In genomic region chr14:24261969-24262327, GRCh38 we compare ENCODE assay signal across 30 cellular contexts.
"Had no signal": no experiment of that assay in that cellular context is flagged by ENCODE, and none has a peak within 500 bp of the region (broad histone marks: within the 10 kb centered on the region; RNA-seq: fewer than 3 reads in every experiment).

No MANE protein-coding gene starts in this region.

- H3K27ac Mint-ChIP-seq: immature natural killer cell; mesothelial cell of epicardium; natural killer cell treated with Interleukin-12 subunit alpha and Interleukin-12 subunit beta and Interleukin-15 and Interleukin-18, amount 100 ng/mL, for 72 hours; stimulated activated memory B cell treated with anti-CD40 and anti-IgM and Interleukin-4, amounts not matched to agents 10 μg/mL and 1 μg/mL and 100 μg/mL, for 72 hours had no signal

- FAIRE-seq: endometrium, urothelium cell line had no signal

- H3K27me3 ChIP-seq: colonic mucosa, esophagus muscularis mucosa, right atrium auricular region, sigmoid colon, spleen, testis, tibial artery, upper lobe of left lung had no signal

- H3K9ac ChIP-seq: parathyroid adenoma had no signal

- H3K27me3 Mint-ChIP-seq: central memory CD8-positive, alpha-beta T cell; effector memory CD8-positive, alpha-beta T cell; naive B cell; natural killer cell treated with Interleukin-12 subunit alpha and Interleukin-12 subunit beta and Interleukin-15 and Interleukin-18, amount 100 ng/mL, for 72 hours; stimulated activated memory B cell treated with anti-CD40 and anti-IgM and Interleukin-4, amounts not matched to agents 10 μg/mL and 1 μg/mL and 100 μg/mL, for 72 hours had no signal

- H3K4me3 Mint-ChIP-seq: central memory CD8-positive, alpha-beta T cell; effector memory CD8-positive, alpha-beta T cell; immature natural killer cell; mesothelial cell of epicardium; naive B cell; natural killer cell treated with Interleukin-12 subunit alpha and Interleukin-12 subunit beta and Interleukin-15 and Interleukin-18, amount 100 ng/mL, for 72 hours; neural crest cell; stimulated activated memory B cell treated with anti-CD40 and anti-IgM and Interleukin-4, amounts not matched to agents 10 μg/mL and 1 μg/mL and 100 μg/mL, for 72 hours had no signal

- H2AFZ ChIP-seq: parathyroid adenoma had no signal

- H3K9me3 ChIP-seq: colonic mucosa, esophagus muscularis mucosa, mucosa of descending colon, prostate gland, right atrium auricular region, sigmoid colon, spleen, testis, tibial artery, upper lobe of left lung had no signal

- H3K4me3 ChIP-seq: colonic mucosa, esophagus muscularis mucosa, mucosa of descending colon, prostate gland, sigmoid colon, spleen, testis, tibial artery, upper lobe of left lung had no signal

- H3K4me1 Mint-ChIP-seq: central memory CD8-positive, alpha-beta T cell; neural crest cell had no signal

- H3K4me1 ChIP-seq: colonic mucosa, parathyroid adenoma, prostate gland, right atrium auricular region, sigmoid colon, spleen, testis had no signal

- H3K9me3 Mint-ChIP-seq: central memory CD8-positive, alpha-beta T cell; effector memory CD8-positive, alpha-beta T cell; immature natural killer cell; mesothelial cell of epicardium; naive B cell; natural killer cell treated with Interleukin-12 subunit alpha and Interleukin-12 subunit beta and Interleukin-15 and Interleukin-18, amount 100 ng/mL, for 72 hours; neural crest cell; stimulated activated memory B cell treated with anti-CD40 and anti-IgM and Interleukin-4, amounts not matched to agents 10 μg/mL and 1 μg/mL and 100 μg/mL, for 72 hours had no signal

- DNase-seq: colonic mucosa; effector memory CD8-positive, alpha-beta T cell; foreskin melanocyte; glutamatergic neuron; hypothalamus; immature natural killer cell; islet precursor cell; mesenchymal stem cell; naive B cell; sigmoid colon; spleen; stimulated activated CD4-positive, alpha-beta T cell treated with anti-CD3 and anti-CD28 coated beads, Interleukin-4, amount 100 ng/mL, for 4 hours; stimulated activated naive CD8-positive, alpha-beta T cell treated with anti-CD3 and anti-CD28 coated beads, Interleukin-15, Interleukin-2, amounts not matched to agents 100 U/mL and 50 U/mL, for 24 hours; substantia nigra; testis had no signal

- H3K27ac ChIP-seq: colonic mucosa, esophagus muscularis mucosa, parathyroid adenoma, prostate gland, right atrium auricular region, sigmoid colon, spleen, testis, tibial artery, upper lobe of left lung had no signal

- ATAC-seq: effector memory CD8-positive, alpha-beta T cell; left lobe of liver; mucosa of descending colon; natural killer cell treated with Interleukin-12 subunit alpha and Interleukin-12 subunit beta and Interleukin-15 and Interleukin-18, amount 100 ng/mL, for 72 hours; stimulated activated memory B cell treated with anti-CD40 and anti-IgM and Interleukin-4, amounts not matched to agents 10 μg/mL and 1 μg/mL and 100 μg/mL, for 72 hours; stimulated activated naive CD8-positive, alpha-beta T cell treated with anti-CD3 and anti-CD28 coated beads, Interleukin-15, Interleukin-2, amounts not matched to agents 100 U/mL and 50 U/mL, for 24 hours had no signal

- H3K79me2 ChIP-seq: parathyroid adenoma had no signal

- H3K36me3 Mint-ChIP-seq: natural killer cell treated with Interleukin-12 subunit alpha and Interleukin-12 subunit beta and Interleukin-15 and Interleukin-18, amount 100 ng/mL, for 72 hours had no signal
